ENCODE assay signal across 8 cellular contexts in genomic region chr7:74661836-74662794, GRCh38. TPM values are rescaled to one million over a fixed set of nuclear protein-coding genes. Genes with fewer than 3 reads are reported as not detected.
A peak's percentile ranks its signal among the peaks of the same experiment; 100 is the strongest.
DNase-seq lines count a peak whose midpoint lies in the region; TF ChIP-seq lines count a peak whose summit lies in the region.
"Not testable (repeated sequence)": the region's sequence is repeated elsewhere in the genome, so short reads cannot be mapped to it uniquely, and the experiment has no call there.

No MANE protein-coding gene starts in this region.

- not testable (repeated sequence) for H4K91ac ChIP-seq in H9 (ENCODE audit: insufficient read length, low read depth, low read length)

- peak overlapping the region; percentile 83 for H3K4me3 ChIP-seq in OCI-LY1 (ENCODE audit: low read depth, low read length, poor library complexity, severe bottlenecking)
- H3K4me3 ChIP-seq in epithelial cell of proximal tubule (ENCODE audit: low read depth, low read length); urinary bladder (ENCODE audit: low read depth, low read length): not testable (repeated sequence)

- not testable (repeated sequence) for H4K8ac ChIP-seq in H9 (replicated peaks; ENCODE audit: insufficient read length, low read depth, low read length)

- H3K79me2 ChIP-seq in H9 (ENCODE audit: insufficient read depth, low read length) (peaks cover 46% of the 10 kb centered on the region; the same call in 1 of the 2 replicates), OCI-LY1 (ENCODE audit: insufficient read depth, low read length) (peaks cover 75% of the 10 kb centered on the region)

- H3K9me2 ChIP-seq in OCI-LY1 (ENCODE audit: low read depth, low read length), result not testable (repeated sequence)

- H3F3A ChIP-seq in OCI-LY1 (ENCODE audit: insufficient read depth, low read length), result peaks cover 11% of the 10 kb centered on the region; the same call in 1 of the 2 replicates

- H2BK15ac ChIP-seq in H9 (ENCODE audit: low read depth, low read length), result not testable (repeated sequence)

- H3K36me3 Mint-ChIP-seq in H9 (ENCODE audit: insufficient read depth in 1 of 3, low read depth in 3 of 3) (peaks cover 22 to 56% (median 42%) of the 10 kb centered on the region in 3 experiments), progenitor cell of endocrine pancreas (ENCODE audit: insufficient read depth) (peaks cover 18% of the 10 kb centered on the region)

- H2AFZ ChIP-seq in H9 (ENCODE audit: low read length); OCI-LY1 (ENCODE audit: low read length): not testable (repeated sequence)

- not testable (repeated sequence) for H3K9me3 Mint-ChIP-seq in H9; progenitor cell of endocrine pancreas (ENCODE audit: low read depth)

- H2BK20ac ChIP-seq in H9 (ENCODE audit: low read depth, low read length, poor library complexity, severe bottlenecking), result not testable (repeated sequence)

- peaks cover 54 to 59% of the 10 kb centered on the region in 2 experiments for H3K4me1 Mint-ChIP-seq in H9
- peaks cover 36% of the 10 kb centered on the region for H3K4me1 Mint-ChIP-seq in progenitor cell of endocrine pancreas (ENCODE audit: low read depth)

- not testable (repeated sequence) for H3K27ac ChIP-seq in H9 (ENCODE audit: insufficient read length, low read depth, low read length)
- H3K27ac ChIP-seq in OCI-LY1 (ENCODE audit: low read depth, low read length, poor library complexity, severe bottlenecking), result peak overlapping the region; percentile 91
- H3K27ac ChIP-seq in urinary bladder (ENCODE audit: low read depth), result peak overlapping the region; percentile 29

- H2BK12ac ChIP-seq in H9 (ENCODE audit: insufficient read length, low read depth, low read length), result not testable (repeated sequence)

- H4K5ac ChIP-seq in H9 (ENCODE audit: insufficient read length, low read depth, low read length), result not testable (repeated sequence)

- not testable (repeated sequence) for H2BK120ac ChIP-seq in H9 (ENCODE audit: low read depth, low read length, poor library complexity, severe bottlenecking)

- H2AK5ac ChIP-seq in H9 (ENCODE audit: insufficient read length, low read length), result not testable (repeated sequence)

- not testable (repeated sequence) for H3K4ac ChIP-seq in H9 (ENCODE audit: low read depth, low read length)

- peaks cover 41% of the 10 kb centered on the region for H3K36me3 ChIP-seq in OCI-LY1 (ENCODE audit: insufficient read depth, low read length)
- H3K36me3 ChIP-seq in urinary bladder (ENCODE audit: insufficient read depth), result not testable (repeated sequence)

- no CpG with 5 or more reads among the region's 21 CpGs for WGBS in H9 (ENCODE audit: extremely low coverage, insufficient read length, low lambda C conversion rate)
- 74% methylated on average over 21 of the region's 21 CpGs for WGBS in urinary bladder

- not testable (repeated sequence) for H3K9ac ChIP-seq in H9 (ENCODE audit: extremely low read depth, insufficient read length, low read length)
- peak overlapping the region; percentile 79 for H3K9ac ChIP-seq in OCI-LY1 (ENCODE audit: low read length)

- not testable (repeated sequence) for H3K9me3 ChIP-seq in H9 (ENCODE audit: control insufficient read depth, low read depth, low read length); OCI-LY1 (ENCODE audit: low read length)

- H3K27me3 Mint-ChIP-seq in H9 (ENCODE audit: low read depth); progenitor cell of endocrine pancreas: not testable (repeated sequence)

- not testable (repeated sequence) for H3K27me3 ChIP-seq in H9 (ENCODE audit: insufficient read depth, low read length); OCI-LY1 (ENCODE audit: insufficient read depth, low read length)

- not testable (repeated sequence) for TF ChIP-seq CTCF in H9 (conservative IDR thresholded peaks at IDR 0.05); epithelial cell of proximal tubule (conservative IDR thresholded peaks at IDR 0.05; ENCODE audit: low read depth, low read length); progenitor cell of endocrine pancreas (IDR thresholded peaks at IDR 0.05; ENCODE audit: unreplicated experiment)
- TF ChIP-seq CTCF in OCI-LY1 (IDR thresholded peaks at IDR 0.05; ENCODE audit: low read length), result peak; percentile 21; the same call in 1 of the 2 replicates

- H4K20me1 ChIP-seq in H9 (ENCODE audit: control insufficient read depth, insufficient read depth, insufficient read length); OCI-LY1 (ENCODE audit: insufficient read depth, low read length): not testable (repeated sequence)

- H3K4me2 ChIP-seq in H9 (ENCODE audit: insufficient read depth, insufficient read length, low read length), result not testable (repeated sequence)
- peak overlapping the region; percentile 62 for H3K4me2 ChIP-seq in OCI-LY1 (ENCODE audit: low read length)

- DNase-seq in DMS53 (lab: John Stamatoyannopoulos, UW) (peak; percentile 36), H9 (peak; percentile 45), epithelial cell of proximal tubule (ENCODE audit: low read depth) (peak; percentile 54), kidney glomerular epithelial cell (lab: John Stamatoyannopoulos, UW) (peak; percentile 42)
- DNase-seq in activated effector memory CD4-positive, alpha-beta T cell treated with anti-CD3 and anti-CD28 coated beads, Interleukin-2, amount 50 U/mL, for 16 hours, result peak; percentile 59
- DNase-seq in progenitor cell of endocrine pancreas (ENCODE audit: low spot score, unreplicated experiment), result not testable (repeated sequence)

- not testable (repeated sequence) for H3K79me1 ChIP-seq in H9 (ENCODE audit: insufficient read depth, low read depth, low read length, poor library complexity, severe bottlenecking)

- H3K18ac ChIP-seq in H9 (ENCODE audit: insufficient read length, low read depth, low read length), result not testable (repeated sequence)

- not testable (repeated sequence) for H3K23ac ChIP-seq in H9 (ENCODE audit: insufficient read length, low read depth, low read length)

- H3T11ph ChIP-seq in H9 (ENCODE audit: low read length), result not testable (repeated sequence)

- H3K4me1 ChIP-seq in H9 (ENCODE audit: insufficient read depth, low read length); urinary bladder (ENCODE audit: insufficient read depth): not testable (repeated sequence)
- H3K4me1 ChIP-seq in OCI-LY1 (ENCODE audit: insufficient read depth, low read length, severe bottlenecking), result peaks cover 81% of the 10 kb centered on the region

- H3K23me2 ChIP-seq in H9 (ENCODE audit: insufficient read length, low read depth, low read length, poor library complexity, severe bottlenecking), result not testable (repeated sequence)

- H3K4me3 Mint-ChIP-seq in H9, result peak overlapping the region; percentile 59 to 88; a peak in 3 of 5 replicates
- H3K4me3 Mint-ChIP-seq in progenitor cell of endocrine pancreas (ENCODE audit: low read depth), result not testable (repeated sequence)

- not testable (repeated sequence) for H3K56ac ChIP-seq in H9 (ENCODE audit: insufficient read length, low read depth, low read length)

- not testable (repeated sequence) for H2BK5ac ChIP-seq in H9 (ENCODE audit: insufficient read length, low read length)

- H3K27ac Mint-ChIP-seq in H9, result peak overlapping the region; percentile 77 to 99 (median 94); a peak in 6 of 7 replicates
- peak overlapping the region; percentile 80 for H3K27ac Mint-ChIP-seq in progenitor cell of endocrine pancreas

- not testable (repeated sequence) for H3K14ac ChIP-seq in H9 (ENCODE audit: insufficient read depth, low read length)

RNA-seq across cellular contexts. Expression of gene GTF2I, which starts 4.6 kb away (rescaled TPM):
- total RNA-seq in H9 (2021), result 345 and 357 TPM in 2 replicates
- total RNA-seq in epithelial cell of proximal tubule, result 84.1 and 101 TPM in 2 replicates
- 605 and 607 TPM in 2 replicates for total RNA-seq in progenitor cell of endocrine pancreas
- total RNA-seq in urinary bladder, result 283 TPM
- 65.7 TPM for polyA plus RNA-seq in urinary bladder
